ENCODE assay signal across 8 cellular contexts in genomic region chr1:44808938-44809917, GRCh38. TPM values are rescaled to one million over a fixed set of nuclear protein-coding genes. Genes with fewer than 3 reads are reported as not detected.
DNase-seq lines count a peak whose midpoint lies in the region; ATAC-seq and TF ChIP-seq lines count a peak whose summit lies in the region.

No MANE protein-coding gene starts in this region.

- 0 out of 2 replicates have a peak, but pooled peaks have one; percentile 16 for TF ChIP-seq CTCF in AG04450 (IDR thresholded peaks at IDR 0.05; ENCODE audit: low read depth, low read length)
- TF ChIP-seq CTCF in dorsolateral prefrontal cortex (IDR thresholded peaks at IDR 0.05 in 54 of 56, conservative IDR thresholded peaks at IDR 0.05 in 2 of 56; ENCODE audit: low read depth in 1 of 56, partially characterized antibody in 56 of 56) = no peak

- POLR2A ChIA-PET in AG04450 (lab: Yijun Ruan, JAX) = interaction anchor here (0.5 to 4.1 kb wide), 7 partner anchors 9 to 712 kb away, joined by 3 to 103 read pairs (median 5); partner anchors contain the start of genes PLK3, PRDX1 and RPS8

- peaks cover 30% of the 10 kb centered on the region for H3K4me1 ChIP-seq in HUES64 (ENCODE audit: insufficient read depth, low read length)
- peaks cover 58% of the 10 kb centered on the region for H3K4me1 ChIP-seq in mucosa of stomach (ENCODE audit: control insufficient read depth, insufficient read depth, low read length)

- 75% methylated on average over 5 of the region's 6 CpGs for whole genome bisulfite sequencing in HUES64

- H3K27ac Mint-ChIP-seq in stimulated activated memory B cell treated with anti-CD40 and anti-IgM and Interleukin-4, amounts not matched to agents 10 μg/mL and 1 μg/mL and 100 μg/mL, for 72 hours = peak overlapping the region; percentile 96

- H3K9me3 Mint-ChIP-seq in stimulated activated memory B cell treated with anti-CD40 and anti-IgM and Interleukin-4, amounts not matched to agents 10 μg/mL and 1 μg/mL and 100 μg/mL, for 72 hours = no peaks in the 10 kb centered on the region

- peaks cover 13% of the 10 kb centered on the region for H3K36me3 ChIP-seq in HUES64 (ENCODE audit: insufficient read depth, low read length)
- peaks cover 11% of the 10 kb centered on the region for H3K36me3 ChIP-seq in mucosa of stomach (ENCODE audit: control insufficient read depth, insufficient read depth, low read length)

- intact Hi-C loops in dorsolateral prefrontal cortex (cut with DNase I) = loop anchor here in 1 of 2 donors (10.0 kb wide), 1 partner anchor 496 kb away; no protein-coding TSS in a partner anchor

- peak overlapping the region; percentile 63 for H3K4me3 ChIP-seq in AG04450 (ENCODE audit: low read depth, low read length)
- peak overlapping the region; percentile 37; the same call in 1 of the 2 replicates for H3K4me3 ChIP-seq in HUES64 (ENCODE audit: low read length)
- peak overlapping the region in 53 of 59 donors; percentile 3 to 62 (median 40) for H3K4me3 ChIP-seq in dorsolateral prefrontal cortex
- peak overlapping the region; percentile 6 for H3K4me3 ChIP-seq in mucosa of stomach (ENCODE audit: low read length)

- ATAC-seq in GM19455 (IDR thresholded peaks at IDR 0.05; ENCODE audit: unreplicated experiment) = peak; percentile 48
- ATAC-seq in stimulated activated memory B cell treated with anti-CD40 and anti-IgM and Interleukin-4, amounts not matched to agents 10 μg/mL and 1 μg/mL and 100 μg/mL, for 72 hours = peak; percentile 71

- H3K4me1 Mint-ChIP-seq in stimulated activated memory B cell treated with anti-CD40 and anti-IgM and Interleukin-4, amounts not matched to agents 10 μg/mL and 1 μg/mL and 100 μg/mL, for 72 hours = peaks cover 75% of the 10 kb centered on the region

- peak overlapping the region; percentile 31 for H3K4me3 Mint-ChIP-seq in stimulated activated memory B cell treated with anti-CD40 and anti-IgM and Interleukin-4, amounts not matched to agents 10 μg/mL and 1 μg/mL and 100 μg/mL, for 72 hours

- no peaks in the 10 kb centered on the region for H3K27me3 Mint-ChIP-seq in stimulated activated memory B cell treated with anti-CD40 and anti-IgM and Interleukin-4, amounts not matched to agents 10 μg/mL and 1 μg/mL and 100 μg/mL, for 72 hours

- CTCF ChIA-PET in AG04450 (lab: Charles Lee) = interaction anchor here (0.8 to 2.2 kb wide), 7 partner anchors 9 to 78 kb away, joined by 3 to 20 read pairs (median 5); partner anchors contain the start of genes PLK3 and RNU5D-1

- peak overlapping the region; percentile 85; the same call in 1 of the 2 replicates for H3K9ac ChIP-seq in HUES64 (ENCODE audit: low read depth, low read length)
- H3K9ac ChIP-seq in mucosa of stomach (ENCODE audit: low read length) = peak overlapping the region; percentile 89

- H3K36me3 Mint-ChIP-seq in stimulated activated memory B cell treated with anti-CD40 and anti-IgM and Interleukin-4, amounts not matched to agents 10 μg/mL and 1 μg/mL and 100 μg/mL, for 72 hours = peaks cover 26% of the 10 kb centered on the region

- H3K27ac ChIP-seq in AG04450 (ENCODE audit: low read depth, low read length) (peak overlapping the region; percentile 100), HUES64 (ENCODE audit: low read depth, low read length) (peak overlapping the region; percentile 99), dorsolateral prefrontal cortex (peak overlapping the region; percentile 35 to 98 (median 93))

- DNase-seq in AG04450 (ENCODE audit: low read depth, low spot score) = no peak
- peak; percentile 92 for DNase-seq in activated CD4-positive, alpha-beta T cell treated with anti-CD3 and anti-CD28 coated beads for 48 hours
- DNase-seq in dorsolateral prefrontal cortex = peak in 2 of 10 donors; percentile 29 to 48
- no peak for DNase-seq in NCI-H187 treated with DMSO at 0.1 percent for 48 hours (lab: John Stamatoyannopoulos, UW)

- H3K9me3 ChIP-seq in AG04450 (ENCODE audit: control insufficient read depth, insufficient read depth, low read length) (no peaks in the 10 kb centered on the region; the same call in 1 of the 2 replicates), HUES64 (ENCODE audit: insufficient read depth, low read depth, low read length) (no peaks in the 10 kb centered on the region), mucosa of stomach (ENCODE audit: control insufficient read depth, low read length) (no peaks in the 10 kb centered on the region)

- H3K27me3 ChIP-seq in AG04450 (ENCODE audit: control insufficient read depth, insufficient read depth, low read length) = no peaks in the 10 kb centered on the region
- H3K27me3 ChIP-seq in HUES64 (ENCODE audit: insufficient read depth, low read length) = no peaks in the 10 kb centered on the region
- H3K27me3 ChIP-seq in dorsolateral prefrontal cortex = no peaks in the 10 kb centered on the region
- H3K27me3 ChIP-seq in mucosa of stomach (ENCODE audit: control insufficient read depth, insufficient read depth, low read length) = no peaks in the 10 kb centered on the region

RNA-seq across cellular contexts. Expression of gene BTBD19, which starts 0.9 kb away (rescaled TPM):
- polyA plus RNA-seq in AG04450 (2011; rRNA removed) = 6.9 and 7.3 TPM in 2 replicates
- polyA minus RNA-seq in AG04450 (2011; rRNA and poly(A)+ RNA removed) = 5.0 and 10.7 TPM in 2 replicates
- 0.60 TPM for polyA plus RNA-seq in HUES64 (2013, experiment 1 of 2)
- 0.63 TPM for polyA plus RNA-seq in HUES64 (2013, experiment 2 of 2)
- 10 to 100 TPM in 12 of 120 experiments, 1 to 10 TPM in 108; 2.3 to 14.1 (median 6.4) TPM for total RNA-seq in dorsolateral prefrontal cortex

RNA-seq across cellular contexts. Expression of gene DYNLT4, which starts 2.1 kb away (rescaled TPM):
- not detected in 2 replicates for polyA plus RNA-seq in AG04450 (2011; rRNA removed)
- polyA minus RNA-seq in AG04450 (2011; rRNA and poly(A)+ RNA removed) = not detected in 2 replicates
- not detected for polyA plus RNA-seq in HUES64 (2013, experiment 1 of 2)
- not detected for polyA plus RNA-seq in HUES64 (2013, experiment 2 of 2)
- total RNA-seq in dorsolateral prefrontal cortex = under 1 TPM in 1 of 120 experiments, not detected in 119; 0.79 TPM

RNA-seq across cellular contexts. Expression of gene PLK3, which starts 9.1 kb away (rescaled TPM):
- polyA plus RNA-seq in AG04450 (2011; rRNA removed) = 14.2 and 20.1 TPM in 2 replicates
- 17.2 and 22.6 TPM in 2 replicates for polyA minus RNA-seq in AG04450 (2011; rRNA and poly(A)+ RNA removed)
- 7.2 TPM for polyA plus RNA-seq in HUES64 (2013, experiment 1 of 2)
- polyA plus RNA-seq in HUES64 (2013, experiment 2 of 2) = 4.8 TPM
- total RNA-seq in dorsolateral prefrontal cortex = 10 to 100 TPM in 72 of 120 experiments, 1 to 10 TPM in 48; 3.7 to 23.1 (median 11.1) TPM

RNA-seq across cellular contexts. Expression of gene BEST4, which starts 21.3 kb away (rescaled TPM):
- 0.07 and 0.17 TPM in 2 replicates for polyA plus RNA-seq in AG04450 (2011; rRNA removed)
- polyA minus RNA-seq in AG04450 (2011; rRNA and poly(A)+ RNA removed) = not detected in 2 replicates
- 0.55 TPM for polyA plus RNA-seq in HUES64 (2013, experiment 1 of 2)
- polyA plus RNA-seq in HUES64 (2013, experiment 2 of 2) = 0.70 TPM
- total RNA-seq in dorsolateral prefrontal cortex = 1 to 10 TPM in 65 of 120 experiments, under 1 TPM in 51, not detected in 4; 0.23 to 2.6 (median 1.1) TPM

RNA-seq across cellular contexts. Expression of gene PTCH2, which starts 33.8 kb away (rescaled TPM):
- polyA plus RNA-seq in AG04450 (2011; rRNA removed) = 0.20 and 0.36 TPM in 2 replicates
- polyA minus RNA-seq in AG04450 (2011; rRNA and poly(A)+ RNA removed) = 0.43 and 0.69 TPM in 2 replicates
- polyA plus RNA-seq in HUES64 (2013, experiment 1 of 2) = 21.5 TPM
- 19.6 TPM for polyA plus RNA-seq in HUES64 (2013, experiment 2 of 2)
- total RNA-seq in dorsolateral prefrontal cortex = 10 to 100 TPM in 43 of 120 experiments, 1 to 10 TPM in 77; 4.1 to 15.7 (median 9.3) TPM

Comparison
In these comparisons a context has a peak if more than half of its experiments do, and no peak if none do; other contexts are left out.
1. H3K4me3 ChIP-seq: peak in every context shown above with its lines; median percentile 63 in AG04450; 40 in dorsolateral prefrontal cortex; 37 in HUES64; 6 in mucosa of stomach.